16 cellular contexts compared by ENCODE assay signal in the genomic region with DNA sequence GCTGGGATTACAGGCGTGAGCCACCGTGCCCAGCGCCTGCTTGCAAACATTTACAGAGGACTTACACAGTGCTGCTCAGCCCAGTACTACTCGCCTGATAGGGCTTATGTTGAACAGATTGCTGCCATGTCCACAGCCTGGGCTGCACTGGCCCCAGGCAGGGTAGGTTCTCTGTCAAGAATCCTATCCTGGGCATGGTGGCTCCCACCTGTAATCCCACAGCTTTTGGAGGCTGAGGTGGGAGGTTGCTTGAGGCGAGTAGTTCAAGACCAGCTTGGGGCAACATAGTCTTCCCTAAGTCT. TPM values are rescaled to one million over a fixed set of nuclear protein-coding genes. Genes with fewer than 3 reads are reported as not detected.
A peak's percentile ranks its signal among the peaks of the same experiment; 100 is the strongest.
DNase-seq lines count a peak whose midpoint lies in the region; ATAC-seq and TF ChIP-seq lines count a peak whose summit lies in the region.
"Had no signal": no experiment of that assay in that cellular context is flagged by ENCODE, and none has a peak within 500 bp of the region (broad histone marks: within the 10 kb centered on the region; RNA-seq: fewer than 3 reads in every experiment).

No MANE protein-coding gene starts in this region.

- H3K36me3 Mint-ChIP-seq in natural killer cell treated with Interleukin-12 subunit alpha and Interleukin-12 subunit beta and Interleukin-15 and Interleukin-18, amount 100 ng/mL, for 72 hours: no peaks in the 10 kb centered on the region
- no peaks in the 10 kb centered on the region for H3K36me3 Mint-ChIP-seq in natural killer cell

- intact Hi-C loops in natural killer cell (cut with micrococcal nuclease) (no loop called here), esophagus muscularis mucosa (cut with DNase I) (no loop called here)

- H3K9ac ChIP-seq in parathyroid adenoma: peak overlapping the region; percentile 28

- TF ChIP-seq EP300 in esophagus muscularis mucosa (IDR thresholded peaks at IDR 0.05): no peak

- H2AFZ ChIP-seq in parathyroid adenoma: no peak overlapping the region

- H3K4me1 Mint-ChIP-seq in natural killer cell treated with Interleukin-12 subunit alpha and Interleukin-12 subunit beta and Interleukin-15 and Interleukin-18, amount 100 ng/mL, for 72 hours (ENCODE audit: low read depth in 2 of 2): peaks cover 36 to 40% of the 10 kb centered on the region in 2 donors
- H3K4me1 Mint-ChIP-seq in natural killer cell: peaks cover 19 to 41% of the 10 kb centered on the region in 2 donors

- no peaks in the 10 kb centered on the region for H3K9me3 Mint-ChIP-seq in natural killer cell treated with Interleukin-12 subunit alpha and Interleukin-12 subunit beta and Interleukin-15 and Interleukin-18, amount 100 ng/mL, for 72 hours
- no peaks in the 10 kb centered on the region for H3K9me3 Mint-ChIP-seq in natural killer cell

- H3K4me2 ChIP-seq in parathyroid adenoma (ENCODE audit: low read length): peak overlapping the region; percentile 73

- H3K4me1 ChIP-seq in esophagus muscularis mucosa (peaks cover 82 to 94% (median 92%) of the 10 kb centered on the region in 4 donors), parathyroid adenoma (peaks cover 73% of the 10 kb centered on the region)

- H3K27ac ChIP-seq in esophagus muscularis mucosa (replicated peaks in 1 of 4) (peak overlapping the region; percentile 89 to 96 (median 93)), parathyroid adenoma (peak overlapping the region; percentile 100)
- H3K27ac ChIP-seq: foreskin keratinocyte had no signal

- no peak for ATAC-seq in natural killer cell treated with Interleukin-12 subunit alpha and Interleukin-12 subunit beta and Interleukin-15 and Interleukin-18, amount 100 ng/mL, for 72 hours
- ATAC-seq in natural killer cell: no peak
- no peak for ATAC-seq in HG03097 (IDR thresholded peaks at IDR 0.05; ENCODE audit: low FRiP score, unreplicated experiment)
- ATAC-seq: foreskin keratinocyte, T-helper 17 cell had no signal

- no peak for TF ChIP-seq POLR2A in esophagus muscularis mucosa (IDR thresholded peaks at IDR 0.05; ENCODE audit: low read depth)

- H3K9me3 ChIP-seq in esophagus muscularis mucosa (no peaks in the 10 kb centered on the region), parathyroid adenoma (ENCODE audit: control insufficient read depth, low read length) (no peaks in the 10 kb centered on the region)

- H3K79me2 ChIP-seq in parathyroid adenoma: peaks cover 15% of the 10 kb centered on the region

- H3K27me3 Mint-ChIP-seq in natural killer cell treated with Interleukin-12 subunit alpha and Interleukin-12 subunit beta and Interleukin-15 and Interleukin-18, amount 100 ng/mL, for 72 hours: no peaks in the 10 kb centered on the region
- H3K27me3 Mint-ChIP-seq in natural killer cell (ENCODE audit: low read depth in 2 of 2): no peaks in the 10 kb centered on the region
- H3K27me3 Mint-ChIP-seq: T-helper 17 cell had no signal

- H3K27ac Mint-ChIP-seq in natural killer cell treated with Interleukin-12 subunit alpha and Interleukin-12 subunit beta and Interleukin-15 and Interleukin-18, amount 100 ng/mL, for 72 hours: no peak overlapping the region
- no peak overlapping the region for H3K27ac Mint-ChIP-seq in natural killer cell
- H3K27ac Mint-ChIP-seq: T-helper 17 cell had no signal

- no peak overlapping the region for H3K4me3 ChIP-seq in esophagus muscularis mucosa
- no peak overlapping the region for H3K4me3 ChIP-seq in parathyroid adenoma (ENCODE audit: low read depth, low read length)

- TF ChIP-seq CTCF in natural killer cell (IDR thresholded peaks at IDR 0.05): no peak
- TF ChIP-seq CTCF in esophagus muscularis mucosa (IDR thresholded peaks at IDR 0.05): no peak
- TF ChIP-seq CTCF in parathyroid adenoma (IDR thresholded peaks at IDR 0.05): no peak

- H3K36me3 ChIP-seq in esophagus muscularis mucosa (no peaks in the 10 kb centered on the region), parathyroid adenoma (ENCODE audit: control insufficient read depth, insufficient read depth, low read length) (no peaks in the 10 kb centered on the region)

- WGBS in esophagus muscularis mucosa: 100% methylated on average over 4 of the region's 5 CpGs

- H3K27me3 ChIP-seq in esophagus muscularis mucosa: no peaks in the 10 kb centered on the region
- no peaks in the 10 kb centered on the region for H3K27me3 ChIP-seq in parathyroid adenoma (ENCODE audit: control insufficient read depth, insufficient read depth, low read length)
- H3K27me3 ChIP-seq: foreskin keratinocyte had no signal

- peak overlapping the region; percentile 11 for H3K4me3 Mint-ChIP-seq in natural killer cell treated with Interleukin-12 subunit alpha and Interleukin-12 subunit beta and Interleukin-15 and Interleukin-18, amount 100 ng/mL, for 72 hours
- no peak overlapping the region for H3K4me3 Mint-ChIP-seq in natural killer cell

- no peak for DNase-seq in natural killer cell treated with Interleukin-12 subunit alpha and Interleukin-12 subunit beta and Interleukin-15 and Interleukin-18, amount 100 ng/mL, for 72 hours (ENCODE audit: low spot score)
- DNase-seq in natural killer cell (no peak), esophagus muscularis mucosa (ENCODE audit: extremely low spot score) (no peak), globus pallidus (ENCODE audit: low spot score) (no peak), HuH-7 (ENCODE audit: low spot score) (no peak), activated gamma-delta T cell (lab: John Stamatoyannopoulos, UW) (no peak)
- DNase-seq: activated CD4-positive, alpha-beta T cell treated with anti-CD3 and anti-CD28 coated beads for 48 hours; C1 segment of cervical spinal cord; foreskin keratinocyte; islet precursor cell; MV-4-11; OCI-M1; stimulated activated CD8-positive, alpha-beta memory T cell treated with anti-CD3 and anti-CD28 coated beads, Interleukin-4, amount 100 ng/mL, for 48 hours; T-helper 17 cell had no signal

RNA-seq across cellular contexts. Expression of a gene that starts 15.1 kb away (rescaled TPM):
- total RNA-seq in natural killer cell treated with Interleukin-12 subunit alpha and Interleukin-12 subunit beta and Interleukin-15 and Interleukin-18, amount 100 ng/mL, for 72 hours: 100 to 1,000 TPM in 1 of 2 donors, 10 to 100 TPM in 1; 87.8 to 347 TPM
- total RNA-seq in natural killer cell: 1,000 to 10,000 TPM in 2 of 3 donors, 100 to 1,000 TPM in 1; 984 to 1,724 (median 1,422) TPM
- 1,000 to 10,000 TPM; 1,186 to 4,171 (median 2,482) TPM for total RNA-seq in esophagus muscularis mucosa

RNA-seq across cellular contexts. Expression of a gene that starts 16.8 kb away (rescaled TPM):
- total RNA-seq in natural killer cell treated with Interleukin-12 subunit alpha and Interleukin-12 subunit beta and Interleukin-15 and Interleukin-18, amount 100 ng/mL, for 72 hours: 10 to 100 TPM; 17.8 to 26.4 TPM
- 10 to 100 TPM; 34.9 to 37.5 (median 37.4) TPM for total RNA-seq in natural killer cell
- 10 to 100 TPM; 29.0 to 41.5 (median 35.5) TPM for total RNA-seq in esophagus muscularis mucosa

RNA-seq across cellular contexts. Expression of a gene that starts 16.9 kb away (rescaled TPM):
- total RNA-seq in natural killer cell treated with Interleukin-12 subunit alpha and Interleukin-12 subunit beta and Interleukin-15 and Interleukin-18, amount 100 ng/mL, for 72 hours: 1 to 10 TPM; 1.6 to 9.1 TPM
- total RNA-seq in natural killer cell: 1 to 10 TPM; 1.4 to 1.9 (median 1.4) TPM
- total RNA-seq in esophagus muscularis mucosa: 1 to 10 TPM in 3 of 4 donors, under 1 TPM in 1; 0.66 to 1.7 (median 1.3) TPM

RNA-seq across cellular contexts. Expression of a gene that starts 23.4 kb away (rescaled TPM):
- 10 to 100 TPM; 28.8 to 31.3 TPM for total RNA-seq in natural killer cell treated with Interleukin-12 subunit alpha and Interleukin-12 subunit beta and Interleukin-15 and Interleukin-18, amount 100 ng/mL, for 72 hours
- total RNA-seq in natural killer cell (10 to 100 TPM; 33.4 to 41.3 (median 38.2) TPM), esophagus muscularis mucosa (10 to 100 TPM; 33.2 to 55.0 (median 41.7) TPM)

RNA-seq across cellular contexts. Expression of a gene that starts 40.3 kb away (rescaled TPM):
- total RNA-seq in natural killer cell treated with Interleukin-12 subunit alpha and Interleukin-12 subunit beta and Interleukin-15 and Interleukin-18, amount 100 ng/mL, for 72 hours: not detected
- total RNA-seq in natural killer cell (not detected), esophagus muscularis mucosa (not detected)
- total RNA-seq: foreskin keratinocyte, T-helper 17 cell had no signal
